28 cellular contexts compared by ENCODE assay signal in genomic region chr20:25643735-25644134, GRCh38.
"Had no signal": no experiment of that assay in that cellular context is flagged by ENCODE, and none has a peak within 500 bp of the region (broad histone marks: within the 10 kb centered on the region; RNA-seq: fewer than 3 reads in every experiment).

No MANE protein-coding gene starts in this region.

- H3K4me1 ChIP-seq: left lung, tibial nerve had no signal

- H3K27me3 ChIP-seq: left lung, tibial nerve had no signal

- H3K27ac ChIP-seq: left lung, tibial nerve, WERI-Rb-1 had no signal

- DNase-seq: activated CD4-positive, alpha-beta T cell treated with anti-CD3 and anti-CD28 coated beads, Interleukin-2, amount 50 U/mL, for 1 hour; activated CD4-positive, CD25-positive, alpha-beta regulatory T cell treated with anti-CD3 and anti-CD28 coated beads, Interleukin-2, amount 50 U/mL, for 72 hours; activated CD8-positive, alpha-beta memory T cell treated with anti-CD3 and anti-CD28 coated beads, Interleukin-2, amount 50 U/mL, for 48 hours; activated naive CD4-positive, alpha-beta T cell treated with Interleukin-2 at 50 U/mL for 16 hours; activated T-cell treated with anti-CD3 and anti-CD28 coated beads, Interleukin-2, amount 50 U/mL, for 4 hours; aorta; effector CD4-positive, alpha-beta T cell; glutamatergic neuron; hippocampal formation; kidney glomerular epithelial cell; left lung; naive thymus-derived CD4-positive, alpha-beta T cell; occipital lobe; posterior cingulate gyrus; small intestine; stimulated activated CD8-positive, alpha-beta memory T cell treated with anti-CD3 and anti-CD28 coated beads, Interleukin-4, amount 100 ng/mL, for 48 hours; stimulated activated naive CD4-positive, alpha-beta T cell treated with Interleukin-2 at 50 U/mL for 16 hours; substantia nigra; WERI-Rb-1 had no signal

- H3K4me3 ChIP-seq: left lung, lung, tibial nerve had no signal

- H3K27me3 Mint-ChIP-seq: brain; dendritic cell treated with granulocyte-macrophage colony-stimulating factor and Interleukin-4, amounts not matched to agents 40 ng/mL and 50 ng/mL, for 4 days; naive thymus-derived CD4-positive, alpha-beta T cell; T-cell had no signal

- H3K9me3 Mint-ChIP-seq: activated T-cell treated with anti-CD3 and anti-CD28 coated beads, Interleukin-2, amount 50 U/mL, for 4 hours; activated T-helper 2 cell treated with anti-CD3 and anti-CD28 coated beads, Interferon-gamma antibody, Interleukin-2, Interleukin-4, amounts not matched to agents 10 μg/mL and 5 μg/mL and 100 μg/mL, durations not matched to agents 14 hours and 24 hours and 36 hours; dendritic cell treated with granulocyte-macrophage colony-stimulating factor and Interleukin-4, amounts not matched to agents 40 ng/mL and 50 ng/mL, for 4 days; T-cell had no signal

- H3K36me3 ChIP-seq: WERI-Rb-1 had no signal

- H3K4me3 Mint-ChIP-seq: activated T-cell treated with anti-CD3 and anti-CD28 coated beads, Interleukin-2, amount 50 U/mL, for 4 hours; brain; dendritic cell treated with granulocyte-macrophage colony-stimulating factor and Interleukin-4, amounts not matched to agents 40 ng/mL and 50 ng/mL, for 4 days; naive thymus-derived CD4-positive, alpha-beta T cell; neural crest cell; T-cell had no signal

- H3K27ac Mint-ChIP-seq: activated T-helper 2 cell treated with anti-CD3 and anti-CD28 coated beads, Interferon-gamma antibody, Interleukin-2, Interleukin-4, amounts not matched to agents 10 μg/mL and 5 μg/mL and 100 μg/mL, durations not matched to agents 14 hours and 24 hours and 36 hours; brain; dendritic cell treated with granulocyte-macrophage colony-stimulating factor and Interleukin-4, amounts not matched to agents 40 ng/mL and 50 ng/mL, for 4 days had no signal

- H3K4me1 Mint-ChIP-seq: brain, neural crest cell had no signal

- ATAC-seq: activated T-cell treated with anti-CD3 and anti-CD28 coated beads, Interleukin-2, amount 50 U/mL, for 4 hours; esophagus mucosa; left lung; naive thymus-derived CD4-positive, alpha-beta T cell; sciatic nerve had no signal
